In the genomic region with DNA sequence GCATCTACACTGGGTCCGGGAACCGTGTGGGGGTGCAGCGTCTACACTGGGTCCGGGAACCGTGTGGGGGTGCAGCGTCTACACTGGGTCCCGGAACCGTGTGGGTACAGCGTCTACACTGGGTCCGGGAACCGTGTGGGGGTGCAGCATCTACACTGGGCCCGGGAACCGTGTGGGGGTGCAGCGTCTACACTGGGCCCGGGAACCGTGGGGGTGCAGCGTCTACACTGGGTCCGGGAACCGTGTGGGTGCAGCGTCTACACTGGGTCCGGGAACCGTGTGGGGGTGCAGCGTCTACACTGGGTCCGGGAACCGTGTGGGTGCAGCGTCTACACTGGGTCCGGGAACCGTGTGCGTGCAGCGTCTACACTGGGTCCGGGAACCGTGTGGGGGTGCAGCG, we compare ENCODE assay signal across 4 cellular contexts. TPM values are rescaled to one million over a fixed set of nuclear protein-coding genes. Genes with fewer than 3 reads are reported as not detected.
"Had no signal": no experiment of that assay in that cellular context is flagged by ENCODE, and none has a peak within 500 bp of the region (broad histone marks: within the 10 kb centered on the region; RNA-seq: fewer than 3 reads in every experiment).

No MANE protein-coding gene starts in this region.

RNA-seq across cellular contexts. Expression of a gene that starts 6.2 kb away (rescaled TPM):
- total RNA-seq: HT-29, HT1080, IMR-90 had no signal
- polyA plus RNA-seq: IgD-negative memory B cell, IMR-90 had no signal
